In genomic region chr20:31903630-31904386, GRCh38 we compare ENCODE assay signal across 27 cellular contexts. TPM values are rescaled to one million over a fixed set of nuclear protein-coding genes. Genes with fewer than 3 reads are reported as not detected.
"Had no signal": no experiment of that assay in that cellular context is flagged by ENCODE, and none has a peak within 500 bp of the region (broad histone marks: within the 10 kb centered on the region; RNA-seq: fewer than 3 reads in every experiment).

No MANE protein-coding gene starts in this region.

- DNase-seq: activated CD4-positive, alpha-beta memory T cell treated with anti-CD3 and anti-CD28 coated beads, Interleukin-2, amount 10 ng/mL, durations not matched to agents 7 days and 5 days; activated CD4-positive, alpha-beta T cell treated with anti-CD3 and anti-CD28 coated beads for 1 hour; activated CD4-positive, alpha-beta T cell treated with anti-CD3 and anti-CD28 coated beads, Interleukin-2, amount 10 ng/mL, durations not matched to agents 7 days and 5 days; activated gamma-delta T cell treated with Interleukin-2 at 50 U/mL for 16 hours; activated naive CD4-positive, alpha-beta T cell treated with anti-CD3 and anti-CD28 coated beads, Interleukin-2, amount 10 ng/mL, durations not matched to agents 7 days and 5 days; activated naive CD8-positive, alpha-beta T cell treated with anti-CD3 and anti-CD28 coated beads for 36 hours; activated T-cell treated with anti-CD3 and anti-CD28 coated beads for 4 hours; activated T-cell treated with anti-CD3 and anti-CD28 coated beads, Interleukin-2, amount 50 U/mL, for 72 hours; brain microvascular endothelial cell; cerebellar nuclear complex; Kasumi-1; KBM-7; NCI-H1105; NCI-H1436; NCI-H1694 treated with DMSO at 0.1 percent for 48 hours; NCI-H2029 treated with DMSO at 0.1 percent for 48 hours; NCI-H510A treated with DMSO at 0.1 percent for 48 hours; PC-3; SHP77 treated with DMSO at 0.1 percent for 48 hours; T-helper 17 cell; T-helper 9 cell had no signal

- H3K4me3 ChIP-seq: cardiac muscle cell had no signal

- FAIRE-seq: colon had no signal

- H3K36me3 ChIP-seq: brain microvascular endothelial cell, cardiac muscle cell had no signal

- H3K27me3 ChIP-seq: brain microvascular endothelial cell, cardiac muscle cell had no signal

- H3K27ac ChIP-seq: brain microvascular endothelial cell, cardiac muscle cell had no signal

RNA-seq across cellular contexts. Expression of gene TTLL9, which starts 33.4 kb away (rescaled TPM):
- total RNA-seq: activated CD4-positive, alpha-beta memory T cell treated with anti-CD3 and anti-CD28 coated beads, Interleukin-2, amount 10 ng/mL, durations not matched to agents 7 days and 5 days; activated CD4-positive, alpha-beta T cell treated with anti-CD3 and anti-CD28 coated beads, Interleukin-2, amount 10 ng/mL, durations not matched to agents 7 days and 5 days; activated CD8-positive, alpha-beta memory T cell treated with anti-CD3 and anti-CD28 coated beads for 36 hours; activated naive CD8-positive, alpha-beta T cell treated with anti-CD3 and anti-CD28 coated beads for 36 hours; activated T-cell treated with anti-CD3 and anti-CD28 coated beads, Interleukin-2, amount 50 U/mL, for 72 hours; activated T-helper 2 cell treated with anti-CD3 and anti-CD28 coated beads, Interferon-gamma antibody, Interleukin-2, Interleukin-4, amounts not matched to agents 10 μg/mL and 5 μg/mL and 100 μg/mL, durations not matched to agents 14 hours and 24 hours and 36 hours; PC-3; SK-MEL-5; T-helper 17 cell; WTC11 had no signal

RNA-seq across cellular contexts. Expression of gene DUSP15, which starts 33.5 kb away (rescaled TPM):
- total RNA-seq: activated CD4-positive, alpha-beta memory T cell treated with anti-CD3 and anti-CD28 coated beads, Interleukin-2, amount 10 ng/mL, durations not matched to agents 7 days and 5 days; activated CD4-positive, alpha-beta T cell treated with anti-CD3 and anti-CD28 coated beads, Interleukin-2, amount 10 ng/mL, durations not matched to agents 7 days and 5 days; activated CD8-positive, alpha-beta memory T cell treated with anti-CD3 and anti-CD28 coated beads for 36 hours; activated naive CD8-positive, alpha-beta T cell treated with anti-CD3 and anti-CD28 coated beads for 36 hours; activated T-cell treated with anti-CD3 and anti-CD28 coated beads, Interleukin-2, amount 50 U/mL, for 72 hours; activated T-helper 2 cell treated with anti-CD3 and anti-CD28 coated beads, Interferon-gamma antibody, Interleukin-2, Interleukin-4, amounts not matched to agents 10 μg/mL and 5 μg/mL and 100 μg/mL, durations not matched to agents 14 hours and 24 hours and 36 hours; PC-3; T-helper 17 cell had no signal

RNA-seq across cellular contexts. Expression of gene FOXS1, which starts 58.4 kb away (rescaled TPM):
- total RNA-seq: activated CD4-positive, alpha-beta memory T cell treated with anti-CD3 and anti-CD28 coated beads, Interleukin-2, amount 10 ng/mL, durations not matched to agents 7 days and 5 days; activated CD4-positive, alpha-beta T cell treated with anti-CD3 and anti-CD28 coated beads, Interleukin-2, amount 10 ng/mL, durations not matched to agents 7 days and 5 days; activated CD8-positive, alpha-beta memory T cell treated with anti-CD3 and anti-CD28 coated beads for 36 hours; activated naive CD8-positive, alpha-beta T cell treated with anti-CD3 and anti-CD28 coated beads for 36 hours; activated T-cell treated with anti-CD3 and anti-CD28 coated beads, Interleukin-2, amount 50 U/mL, for 72 hours; activated T-helper 2 cell treated with anti-CD3 and anti-CD28 coated beads, Interferon-gamma antibody, Interleukin-2, Interleukin-4, amounts not matched to agents 10 μg/mL and 5 μg/mL and 100 μg/mL, durations not matched to agents 14 hours and 24 hours and 36 hours; PC-3; SK-MEL-5; T-helper 17 cell; WTC11 had no signal
